ENCODE assay signal across 19 cellular contexts in the genomic region with DNA sequence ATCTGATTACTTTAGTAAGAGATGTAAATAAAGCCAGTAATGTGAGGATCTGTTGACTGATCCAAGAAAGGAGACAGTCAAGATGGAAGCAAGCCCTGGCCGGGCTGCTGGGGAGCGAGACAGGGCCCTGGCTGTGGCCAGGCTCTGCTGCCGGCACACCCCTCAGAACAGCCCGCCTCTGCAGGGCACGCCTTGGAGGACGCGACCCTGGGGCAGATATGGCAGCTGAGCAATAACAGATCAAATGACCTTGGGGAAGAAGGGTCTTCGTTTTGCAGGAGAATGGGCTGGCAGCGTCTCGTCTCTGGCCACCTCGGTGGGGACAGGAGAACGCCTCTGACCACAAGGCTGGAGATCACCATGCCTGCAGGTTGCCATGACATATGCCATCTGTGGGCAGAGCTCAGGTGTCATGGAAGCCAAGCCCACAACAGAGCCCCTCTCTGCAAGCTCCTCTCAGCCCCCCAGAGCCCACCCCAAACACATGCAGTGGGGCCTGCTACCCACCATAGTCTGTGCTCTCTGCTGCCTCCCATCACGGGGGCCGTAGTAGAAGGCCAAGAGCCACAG.
"Had no signal": no experiment of that assay in that cellular context is flagged by ENCODE, and none has a peak within 500 bp of the region (broad histone marks: within the 10 kb centered on the region; RNA-seq: fewer than 3 reads in every experiment).

No MANE protein-coding gene starts in this region.

- H3K36me3 ChIP-seq: colonic mucosa, neutrophil, thyroid gland had no signal

- H3K4me1 Mint-ChIP-seq: naive B cell; nephron progenitor cell; stimulated activated naive B cell treated with anti-CD40 and anti-IgM and Interleukin-4, amounts not matched to agents 10 μg/mL and 1 μg/mL and 100 μg/mL, for 72 hours had no signal

- H3K27ac ChIP-seq: colonic mucosa, neutrophil, thyroid gland had no signal

- H3K4me3 ChIP-seq: colonic mucosa, esophagus squamous epithelium, lung, stomach, thyroid gland had no signal

- ATAC-seq: left lobe of liver; stimulated activated naive B cell treated with anti-CD40 and anti-IgM and Interleukin-4, amounts not matched to agents 10 μg/mL and 1 μg/mL and 100 μg/mL, for 72 hours had no signal

- H3K9me3 Mint-ChIP-seq: naive B cell; nephron progenitor cell; stimulated activated naive B cell treated with anti-CD40 and anti-IgM and Interleukin-4, amounts not matched to agents 10 μg/mL and 1 μg/mL and 100 μg/mL, for 72 hours had no signal

- H3K9me3 ChIP-seq: colonic mucosa, esophagus squamous epithelium, neutrophil, stomach, thyroid gland had no signal

- FAIRE-seq: small intestine had no signal

- DNase-seq: caudate nucleus; colonic mucosa; dermis blood vessel endothelial cell; esophagus squamous epithelium; foreskin fibroblast; hippocampal formation; mesenchymal stem cell; naive B cell; nephron progenitor cell; small intestine; stimulated activated CD4-positive, alpha-beta T cell treated with anti-CD3 and anti-CD28 coated beads, Interleukin-4, amount 100 ng/mL, for 1 hour; stimulated activated CD8-positive, alpha-beta memory T cell treated with anti-CD3 and anti-CD28 coated beads, Interleukin-4, amount 100 ng/mL, for 48 hours; stimulated activated naive B cell treated with anti-CD40 and anti-IgM and Interleukin-4, amounts not matched to agents 10 μg/mL and 1 μg/mL and 100 μg/mL, for 72 hours; stomach; substantia nigra; thyroid gland had no signal

- H3K27ac Mint-ChIP-seq: nephron progenitor cell; stimulated activated naive B cell treated with anti-CD40 and anti-IgM and Interleukin-4, amounts not matched to agents 10 μg/mL and 1 μg/mL and 100 μg/mL, for 72 hours had no signal

- H3K27me3 ChIP-seq: colonic mucosa, esophagus squamous epithelium, neutrophil, stomach, thyroid gland had no signal

- H3K4me3 Mint-ChIP-seq: naive B cell; nephron progenitor cell; stimulated activated naive B cell treated with anti-CD40 and anti-IgM and Interleukin-4, amounts not matched to agents 10 μg/mL and 1 μg/mL and 100 μg/mL, for 72 hours had no signal

- H3K4me1 ChIP-seq: colonic mucosa had no signal
